ENCODE assay signal across 18 cellular contexts in the genomic region with DNA sequence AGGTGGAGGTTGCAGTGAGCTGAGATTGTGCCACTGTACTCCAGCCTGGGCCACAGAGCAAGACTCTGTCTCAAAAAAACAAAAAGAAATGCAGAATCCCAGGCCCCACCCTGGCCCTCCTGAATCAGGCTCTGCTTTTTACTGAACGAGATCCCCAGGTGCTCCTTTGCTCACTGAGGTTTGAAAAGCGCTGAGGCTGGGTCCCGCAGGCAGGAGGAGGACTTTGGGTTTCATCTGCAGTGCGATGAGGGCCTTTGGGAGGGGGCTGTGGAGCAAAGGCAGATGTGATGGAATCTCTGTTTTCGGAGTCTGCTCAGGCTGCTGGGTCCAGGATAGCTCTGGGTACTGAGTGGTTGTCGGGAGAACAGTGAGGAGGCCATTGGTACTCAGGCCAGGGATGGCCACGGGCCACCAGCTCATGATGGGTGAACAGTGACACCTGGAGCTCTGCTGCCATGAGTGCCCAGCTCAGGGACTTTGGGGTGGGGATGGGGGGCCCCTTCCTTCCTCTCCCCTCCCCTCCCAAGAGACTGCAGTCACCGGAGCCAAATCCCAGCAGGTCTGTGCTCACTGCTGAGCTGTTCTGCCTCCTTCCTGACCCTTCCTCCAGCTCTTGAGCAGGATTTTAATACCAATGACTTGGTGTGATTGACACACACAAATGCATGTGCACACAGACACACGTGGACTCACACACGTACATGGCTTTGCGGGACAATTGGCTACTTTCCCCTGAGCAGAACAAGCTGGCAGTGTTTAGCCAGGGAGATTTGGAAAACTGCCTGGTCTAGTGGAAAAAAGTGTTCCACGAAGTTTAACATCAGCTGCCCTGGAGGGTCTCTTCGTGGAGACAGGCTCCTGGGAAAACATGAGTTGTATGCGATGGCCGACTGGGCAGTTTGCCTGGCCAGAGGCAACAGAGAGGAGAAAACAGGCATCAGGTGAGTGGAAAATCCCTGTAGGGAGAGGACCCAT. TPM values are rescaled to one million over a fixed set of nuclear protein-coding genes. Genes with fewer than 3 reads are reported as not detected.
A peak's percentile ranks its signal among the peaks of the same experiment; 100 is the strongest.
DNase-seq lines count a peak whose midpoint lies in the region; ATAC-seq and TF ChIP-seq lines count a peak whose summit lies in the region.
"Had no signal": no experiment of that assay in that cellular context is flagged by ENCODE, and none has a peak within 500 bp of the region (broad histone marks: within the 10 kb centered on the region; RNA-seq: fewer than 3 reads in every experiment).

No MANE protein-coding gene starts in this region.

- no peak overlapping the region for H3K4me3 Mint-ChIP-seq in stimulated activated naive B cell treated with anti-CD40 and anti-IgM and Interleukin-4, amounts not matched to agents 10 μg/mL and 1 μg/mL and 100 μg/mL, for 72 hours

- ATAC-seq in heart left ventricle (no peak), Right ventricle myocardium superior (ENCODE audit: poor library complexity) (no peak), left cardiac atrium (no peak), psoas muscle (no peak)
- ATAC-seq in stimulated activated naive B cell treated with anti-CD40 and anti-IgM and Interleukin-4, amounts not matched to agents 10 μg/mL and 1 μg/mL and 100 μg/mL, for 72 hours (replicated peaks) = no peak
- ATAC-seq: activated T-cell treated with anti-CD3 and anti-CD28 coated beads, Interleukin-2, amount 50 U/mL, for 72 hours; effector memory CD8-positive, alpha-beta T cell; right lobe of liver had no signal

- H3K27me3 ChIP-seq in heart left ventricle = no peaks in the 10 kb centered on the region
- no peaks in the 10 kb centered on the region for H3K27me3 ChIP-seq in psoas muscle (ENCODE audit: insufficient read depth in 3 of 3, low read length in 2 of 3)
- H3K27me3 ChIP-seq: right lobe of liver had no signal

- H3K9me3 Mint-ChIP-seq in stimulated activated naive B cell treated with anti-CD40 and anti-IgM and Interleukin-4, amounts not matched to agents 10 μg/mL and 1 μg/mL and 100 μg/mL, for 72 hours = no peaks in the 10 kb centered on the region
- H3K9me3 Mint-ChIP-seq: activated CD4-positive, alpha-beta T cell treated with anti-CD3 and anti-CD28 coated beads, Interleukin-2, amount 10 ng/mL, durations not matched to agents 24 days and 14 days; activated T-cell treated with anti-CD3 and anti-CD28 coated beads, Interleukin-2, amount 50 U/mL, for 72 hours; effector memory CD8-positive, alpha-beta T cell had no signal

- H3K36me3 Mint-ChIP-seq in stimulated activated naive B cell treated with anti-CD40 and anti-IgM and Interleukin-4, amounts not matched to agents 10 μg/mL and 1 μg/mL and 100 μg/mL, for 72 hours = peaks cover 10 to 29% of the 10 kb centered on the region in 2 donors

- H3K9me3 ChIP-seq in heart left ventricle (no peaks in the 10 kb centered on the region), psoas muscle (no peaks in the 10 kb centered on the region)
- H3K9me3 ChIP-seq: right lobe of liver had no signal

- DNase-seq in heart left ventricle (peak in 3 of 5 donors; percentile 42 to 63 (median 56)), Right ventricle myocardium superior (no peak), left cardiac atrium (peak; percentile 40), psoas muscle (no peak), AML-193 (lab: John Stamatoyannopoulos, UW) (no peak), NCI-H2107 treated with DMSO at 0.1 percent for 48 hours (lab: John Stamatoyannopoulos, UW; ENCODE audit: unreplicated experiment) (no peak), GM19238 (ENCODE audit: insufficient read length, low spot score) (no peak)
- no peak for DNase-seq in stimulated activated naive B cell treated with anti-CD40 and anti-IgM and Interleukin-4, amounts not matched to agents 10 μg/mL and 1 μg/mL and 100 μg/mL, for 72 hours
- DNase-seq: activated CD4-positive, alpha-beta T cell treated with anti-CD3 and anti-CD28 coated beads, Interleukin-2, amount 10 ng/mL, durations not matched to agents 24 days and 14 days; activated T-cell treated with anti-CD3 and anti-CD28 coated beads, Interleukin-2, amount 50 U/mL, for 72 hours; effector memory CD8-positive, alpha-beta T cell; GDM1; NCI-H1436 treated with DMSO at 0.1 percent for 48 hours; NCI-H510A; RPMI8226; stimulated activated naive CD4-positive, alpha-beta T cell had no signal

- intact Hi-C loops in heart left ventricle (cut with DNase I) = loop anchor here (2.0 to 10.0 kb wide), 8 partner anchors 37 to 309 kb away; no protein-coding TSS in a partner anchor
- intact Hi-C loops in Right ventricle myocardium superior (cut with DNase I) = loop anchor here (10.0 kb wide), 1 partner anchor 307 kb away; no protein-coding TSS in a partner anchor
- intact Hi-C loops in left cardiac atrium (cut with DNase I) = loop anchor here in 1 of 2 donors (10.0 kb wide), 1 partner anchor 307 kb away; no protein-coding TSS in a partner anchor
- intact Hi-C loops in psoas muscle (cut with DNase I) = loop anchor here (2.0 to 5.0 kb wide), 4 partner anchors 37 to 309 kb away; no protein-coding TSS in a partner anchor

- H3K27me3 Mint-ChIP-seq in stimulated activated naive B cell treated with anti-CD40 and anti-IgM and Interleukin-4, amounts not matched to agents 10 μg/mL and 1 μg/mL and 100 μg/mL, for 72 hours = peaks cover 5 to 11% of the 10 kb centered on the region in 2 donors
- H3K27me3 Mint-ChIP-seq: activated CD4-positive, alpha-beta T cell treated with anti-CD3 and anti-CD28 coated beads, Interleukin-2, amount 10 ng/mL, durations not matched to agents 24 days and 14 days; effector memory CD8-positive, alpha-beta T cell had no signal

- peaks cover 0 to 50% (median 35%) of the 10 kb centered on the region in 12 donors for H3K4me1 ChIP-seq in heart left ventricle
- peaks cover 31% of the 10 kb centered on the region for H3K4me1 ChIP-seq in psoas muscle

- H3K27ac Mint-ChIP-seq in stimulated activated naive B cell treated with anti-CD40 and anti-IgM and Interleukin-4, amounts not matched to agents 10 μg/mL and 1 μg/mL and 100 μg/mL, for 72 hours = no peak overlapping the region
- H3K27ac Mint-ChIP-seq: activated T-cell treated with anti-CD3 and anti-CD28 coated beads, Interleukin-2, amount 50 U/mL, for 72 hours had no signal

- H3K4me3 ChIP-seq in heart left ventricle (no peak overlapping the region), psoas muscle (no peak overlapping the region)
- H3K4me3 ChIP-seq: right lobe of liver had no signal

- H3K36me3 ChIP-seq in heart left ventricle (no peaks in the 10 kb centered on the region), psoas muscle (ENCODE audit: insufficient read depth in 1 of 2, low read depth in 1 of 2) (no peaks in the 10 kb centered on the region)
- H3K36me3 ChIP-seq: right lobe of liver had no signal

- TF ChIP-seq POLR2A in heart left ventricle (IDR thresholded peaks at IDR 0.05) = no peak

- H3K27ac ChIP-seq in heart left ventricle (peak overlapping the region in 9 of 12 donors; percentile 8 to 91 (median 41)), psoas muscle (peak overlapping the region; percentile 38)
- H3K27ac ChIP-seq: right lobe of liver had no signal

- H3K4me1 Mint-ChIP-seq in stimulated activated naive B cell treated with anti-CD40 and anti-IgM and Interleukin-4, amounts not matched to agents 10 μg/mL and 1 μg/mL and 100 μg/mL, for 72 hours = peaks cover 23 to 45% of the 10 kb centered on the region in 2 donors

- WGBS in heart left ventricle, 4 donors = 50 to 67% (median 53%) methylated on average over 13 to 15 of the region's 15 CpGs
- 39 to 51% (median 43%) methylated on average over 15 of the region's 15 CpGs for WGBS in psoas muscle, 3 donors

- TF ChIP-seq CTCF in heart left ventricle (IDR thresholded peaks at IDR 0.05) = peak in 1 of 12 donors; percentile 13
- TF ChIP-seq CTCF in psoas muscle (IDR thresholded peaks at IDR 0.05) = no peak

RNA-seq across cellular contexts. Expression of a gene that starts 3.6 kb away (rescaled TPM):
- total RNA-seq in heart left ventricle (10 to 100 TPM; 28.6 to 84.0 (median 59.9) TPM), Right ventricle myocardium superior (84.7 TPM), left cardiac atrium (100 to 1,000 TPM in 1 of 2 donors, 10 to 100 TPM in 1; 74.3 to 106 TPM), psoas muscle (10 to 100 TPM; 21.7 to 78.7 (median 54.9) TPM)
- polyA plus RNA-seq in heart left ventricle (100 to 1,000 TPM in 1 of 2 donors, 10 to 100 TPM in 1; 39.7 to 102 TPM), psoas muscle (10 to 100 TPM; 27.2 to 65.1 (median 28.3) TPM)

RNA-seq across cellular contexts. Expression of a gene that starts 22.3 kb away (rescaled TPM):
- not detected for total RNA-seq in heart left ventricle
- polyA plus RNA-seq in heart left ventricle = not detected
- total RNA-seq in Right ventricle myocardium superior = not detected
- not detected for total RNA-seq in left cardiac atrium
- total RNA-seq in psoas muscle = not detected
- polyA plus RNA-seq in psoas muscle = not detected
- total RNA-seq: activated CD4-positive, alpha-beta T cell treated with anti-CD3 and anti-CD28 coated beads, Interleukin-2, amount 10 ng/mL, durations not matched to agents 24 days and 14 days; activated T-cell treated with anti-CD3 and anti-CD28 coated beads, Interleukin-2, amount 50 U/mL, for 72 hours; right lobe of liver had no signal
- polyA plus RNA-seq: keratinocyte had no signal

Comparison
In these comparisons a context has a peak if more than half of its experiments do, and no peak if none do; other contexts are left out.
1. DNase-seq: peak in heart left ventricle (3 of 5) and left cardiac atrium (single experiment); none in Right ventricle myocardium superior (single experiment), psoas muscle (0 of 2), AML-193 (0 of 2), stimulated activated naive B cell treated with anti-CD40 and anti-IgM and Interleukin-4, amounts not matched to agents 10 μg/mL and 1 μg/mL and 100 μg/mL, for 72 hours (single experiment), NCI-H2107 treated with DMSO at 0.1 percent for 48 hours (single experiment) and GM19238 (single experiment).